8 cellular contexts compared by ENCODE assay signal in the genomic region with DNA sequence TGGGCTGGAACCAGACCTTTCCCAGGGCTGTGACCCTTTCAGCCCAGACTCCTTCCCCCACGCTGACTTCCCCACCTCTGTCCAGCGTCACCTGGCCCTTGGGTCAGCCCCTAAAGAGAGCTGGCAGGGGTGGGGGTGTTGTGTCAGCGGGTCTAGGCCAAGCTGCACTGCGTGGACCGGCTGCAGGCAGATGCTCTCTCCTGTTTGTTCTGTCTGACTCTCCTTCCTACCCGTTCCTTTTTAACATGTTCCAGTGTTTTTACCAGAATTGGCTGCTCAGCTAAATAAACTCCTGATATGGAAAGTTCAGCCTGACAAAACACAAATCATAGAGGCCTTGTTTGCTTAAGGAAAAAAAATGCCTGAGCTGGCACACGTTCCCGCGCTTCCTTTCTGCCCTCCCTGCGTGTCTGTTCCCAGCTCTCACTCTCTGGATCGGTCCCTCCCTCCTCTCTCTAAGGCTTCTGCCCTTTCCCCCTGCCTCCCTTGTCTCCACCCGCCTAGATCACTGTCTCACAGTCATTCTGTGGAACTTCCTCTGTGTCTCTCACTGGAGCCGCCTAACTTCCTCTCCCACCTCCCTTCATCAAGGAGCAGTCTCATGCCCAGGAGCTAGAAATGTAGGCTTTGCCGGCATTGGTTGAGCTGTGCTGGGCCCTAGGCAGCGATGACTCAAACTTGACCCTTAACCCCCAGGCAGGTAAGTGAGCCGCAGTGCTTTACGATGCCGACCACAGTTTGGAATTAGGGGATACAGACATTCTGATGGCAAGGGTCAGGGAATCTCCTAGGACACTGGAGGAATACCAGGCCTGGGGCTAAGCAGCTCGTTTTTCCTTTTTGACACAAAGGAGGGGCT. TPM values are rescaled to one million over a fixed set of nuclear protein-coding genes. Genes with fewer than 3 reads are reported as not detected.
DNase-seq lines count a peak whose midpoint lies in the region; ATAC-seq lines count a peak whose summit lies in the region.

No MANE protein-coding gene starts in this region.

- no peaks in the 10 kb centered on the region for H3K9me3 Mint-ChIP-seq in T-helper 2 cell treated with Interferon-gamma antibody and Interleukin-4, amounts not matched to agents 5 μg/mL and 100 μg/mL, for 36 hours
- H3K9me3 Mint-ChIP-seq in activated CD8-positive, alpha-beta memory T cell treated with anti-CD3 and anti-CD28 coated beads, Interleukin-2, amount 10 ng/mL, durations not matched to agents 7 days and 5 days (ENCODE audit: low read depth): no peaks in the 10 kb centered on the region

- no peak overlapping the region for H3K4me3 Mint-ChIP-seq in T-helper 2 cell treated with Interferon-gamma antibody and Interleukin-4, amounts not matched to agents 5 μg/mL and 100 μg/mL, for 36 hours
- no peak overlapping the region for H3K4me3 Mint-ChIP-seq in activated CD8-positive, alpha-beta memory T cell treated with anti-CD3 and anti-CD28 coated beads, Interleukin-2, amount 10 ng/mL, durations not matched to agents 7 days and 5 days

- no peak for DNase-seq in T-helper 2 cell treated with Interferon-gamma antibody and Interleukin-4, amounts not matched to agents 5 μg/mL and 100 μg/mL, for 36 hours (ENCODE audit: low spot score)
- no peak for DNase-seq in T-helper 2 cell
- DNase-seq in SHP77 (lab: John Stamatoyannopoulos, UW): peak; percentile 73 to 80
- peak; percentile 31 for DNase-seq in epithelial cell of prostate (ENCODE audit: low read depth, low spot score)
- DNase-seq in NCI-H748 (lab: John Stamatoyannopoulos, UW; ENCODE audit: unreplicated experiment): no peak
- DNase-seq in activated CD8-positive, alpha-beta memory T cell treated with anti-CD3 and anti-CD28 coated beads, Interleukin-2, amount 10 ng/mL, durations not matched to agents 7 days and 5 days: no peak
- DNase-seq in NCI-H82 (lab: John Stamatoyannopoulos, UW): no peak

- no peaks in the 10 kb centered on the region for H3K27me3 ChIP-seq in muscle layer of duodenum (ENCODE audit: low read depth, low read length)

- no peaks in the 10 kb centered on the region for H3K9me3 ChIP-seq in muscle layer of duodenum (ENCODE audit: control insufficient read depth in 1 of 2, low read length in 2 of 2)

- CTCF ChIA-PET in activated CD8-positive, alpha-beta memory T cell treated with anti-CD3 and anti-CD28 coated beads, Interleukin-2, amount 10 ng/mL, durations not matched to agents 7 days and 5 days (lab: Charles Lee): interaction anchor here (1.8 to 2.1 kb wide), 3 partner anchors 8 to 60 kb away, joined by 6 to 12 read pairs (median 7); no protein-coding TSS in a partner anchor

- peak overlapping the region; percentile 2 for H3K27ac Mint-ChIP-seq in T-helper 2 cell treated with Interferon-gamma antibody and Interleukin-4, amounts not matched to agents 5 μg/mL and 100 μg/mL, for 36 hours
- H3K27ac Mint-ChIP-seq in activated CD8-positive, alpha-beta memory T cell treated with anti-CD3 and anti-CD28 coated beads, Interleukin-2, amount 10 ng/mL, durations not matched to agents 7 days and 5 days: no peak overlapping the region

- ATAC-seq in activated CD8-positive, alpha-beta memory T cell treated with anti-CD3 and anti-CD28 coated beads, Interleukin-2, amount 10 ng/mL, durations not matched to agents 7 days and 5 days: no peak

- no peaks in the 10 kb centered on the region for H3K27me3 Mint-ChIP-seq in T-helper 2 cell treated with Interferon-gamma antibody and Interleukin-4, amounts not matched to agents 5 μg/mL and 100 μg/mL, for 36 hours (ENCODE audit: low read depth)
- H3K27me3 Mint-ChIP-seq in activated CD8-positive, alpha-beta memory T cell treated with anti-CD3 and anti-CD28 coated beads, Interleukin-2, amount 10 ng/mL, durations not matched to agents 7 days and 5 days: no peaks in the 10 kb centered on the region

- peaks cover 2% of the 10 kb centered on the region for H3K36me3 Mint-ChIP-seq in T-helper 2 cell treated with Interferon-gamma antibody and Interleukin-4, amounts not matched to agents 5 μg/mL and 100 μg/mL, for 36 hours (ENCODE audit: low read depth)
- no peaks in the 10 kb centered on the region for H3K36me3 Mint-ChIP-seq in activated CD8-positive, alpha-beta memory T cell treated with anti-CD3 and anti-CD28 coated beads, Interleukin-2, amount 10 ng/mL, durations not matched to agents 7 days and 5 days

- H3K4me1 Mint-ChIP-seq in T-helper 2 cell treated with Interferon-gamma antibody and Interleukin-4, amounts not matched to agents 5 μg/mL and 100 μg/mL, for 36 hours (ENCODE audit: low read depth): peaks cover 15% of the 10 kb centered on the region
- peaks cover 8% of the 10 kb centered on the region for H3K4me1 Mint-ChIP-seq in activated CD8-positive, alpha-beta memory T cell treated with anti-CD3 and anti-CD28 coated beads, Interleukin-2, amount 10 ng/mL, durations not matched to agents 7 days and 5 days

- H3K27ac ChIP-seq in epithelial cell of prostate: peak overlapping the region; percentile 50
- peak overlapping the region; percentile 97 for H3K27ac ChIP-seq in muscle layer of duodenum (ENCODE audit: low read length)

- peak overlapping the region; percentile 27 to 48 for H3K4me3 ChIP-seq in muscle layer of duodenum (ENCODE audit: low read depth in 1 of 2, low read length in 2 of 2)

- no peaks in the 10 kb centered on the region for H3K36me3 ChIP-seq in muscle layer of duodenum (ENCODE audit: control insufficient read depth in 1 of 2, insufficient read depth in 2 of 2, low read length in 2 of 2)

- peaks cover 24 to 56% of the 10 kb centered on the region in 2 donors for H3K4me1 ChIP-seq in muscle layer of duodenum (ENCODE audit: control insufficient read depth in 1 of 2, insufficient read depth in 2 of 2, low read length in 2 of 2)

RNA-seq across cellular contexts. Expression of a gene that starts 15.5 kb away (rescaled TPM):
- 10 to 100 TPM; 36.1 to 36.4 TPM for total RNA-seq in activated CD8-positive, alpha-beta memory T cell treated with anti-CD3 and anti-CD28 coated beads, Interleukin-2, amount 10 ng/mL, durations not matched to agents 7 days and 5 days

RNA-seq across cellular contexts. Expression of a gene that starts 41.4 kb away (rescaled TPM):
- total RNA-seq in activated CD8-positive, alpha-beta memory T cell treated with anti-CD3 and anti-CD28 coated beads, Interleukin-2, amount 10 ng/mL, durations not matched to agents 7 days and 5 days: 1 to 10 TPM; 2.8 to 2.9 TPM

Comparison
In these comparisons a context has a peak if more than half of its experiments do, and no peak if none do; other contexts are left out.
1. DNase-seq: peak in SHP77 (2 of 2) and epithelial cell of prostate (single experiment); none in T-helper 2 cell treated with Interferon-gamma antibody and Interleukin-4, amounts not matched to agents 5 μg/mL and 100 μg/mL, for 36 hours (single experiment), T-helper 2 cell (0 of 5), NCI-H748 (single experiment), activated CD8-positive, alpha-beta memory T cell treated with anti-CD3 and anti-CD28 coated beads, Interleukin-2, amount 10 ng/mL, durations not matched to agents 7 days and 5 days (single experiment) and NCI-H82 (single experiment).